In the genomic region with DNA sequence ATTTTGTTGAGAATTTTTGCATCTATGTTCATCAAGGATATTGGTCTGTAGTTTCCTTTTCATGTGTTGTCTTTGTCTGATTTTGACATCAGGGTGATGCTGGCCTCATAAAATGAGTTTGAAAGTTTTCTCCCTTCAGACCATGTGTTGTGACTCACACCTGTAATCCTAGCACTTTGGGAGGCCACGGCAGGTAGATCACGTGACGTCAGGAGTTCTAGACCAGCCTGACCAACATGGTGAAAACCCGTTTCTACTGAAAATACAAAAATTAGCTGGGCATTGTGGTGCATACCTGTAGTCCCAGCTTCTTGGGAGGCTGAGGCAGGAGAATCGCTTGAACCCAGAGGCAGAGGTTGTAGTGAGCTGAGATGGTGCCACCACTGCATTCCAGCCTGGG, we compare ENCODE assay signal across 2 cellular contexts.
DNase-seq lines count a peak whose midpoint lies in the region; ATAC-seq, FAIRE-seq and TF ChIP-seq lines count a peak whose summit lies in the region.
"Not testable (repeated sequence)": the region's sequence is repeated elsewhere in the genome, so short reads cannot be mapped to it uniquely, and the experiment has no call there.

No MANE protein-coding gene starts in this region.

- H3K9me3 ChIP-seq in K562 (replicated peaks; ENCODE audit: control insufficient read depth, insufficient read depth, low read depth, low read length) = not testable (repeated sequence)
- peaks cover 73% of the 10 kb centered on the region for H3K9me3 ChIP-seq in HepG2 (ENCODE audit: low read length)

- not testable (repeated sequence) for H3K4me1 ChIP-seq in K562 (replicated peaks in 1 of 2; ENCODE audit: control insufficient read depth in 2 of 2, insufficient read depth in 2 of 2, low read length in 2 of 2); HepG2 (ENCODE audit: insufficient read depth, low read length)

- not testable (repeated sequence) for H3K27ac ChIP-seq in K562 (ENCODE audit: extremely low read depth, low read depth, low read length); HepG2 (ENCODE audit: extremely low read length, insufficient read depth, low read length)

- H3K4me3 ChIP-seq in K562; HepG2 (replicated peaks in 1 of 3; ENCODE audit: insufficient read depth in 1 of 3, low read depth in 2 of 3, low read length in 3 of 3): not testable (repeated sequence)

- FAIRE-seq in K562 (lab: Jason Lieb, UNC); HepG2 (lab: Jason Lieb, UNC): not testable (repeated sequence)

- not testable (repeated sequence) for H3K79me2 ChIP-seq in K562 (ENCODE audit: control insufficient read depth, insufficient read depth, low read length); HepG2 (ENCODE audit: insufficient read depth, low read length)

- not testable (repeated sequence) for H4K20me1 ChIP-seq in K562 (replicated peaks; ENCODE audit: control insufficient read depth, insufficient read depth, low read length); HepG2 (ENCODE audit: insufficient read depth, low read length)

- H3K9me1 ChIP-seq in K562 (ENCODE audit: control insufficient read depth, insufficient read depth, low read length) = not testable (repeated sequence)

- POLR2A ChIA-PET in K562 (lab: Yijun Ruan, JAX); HepG2 (lab: Yijun Ruan, JAX): not testable (repeated sequence)

- 2% methylated on average over 5 of the region's 5 CpGs for WGBS in K562 (ENCODE audit: insufficient coverage, low coverage, missing lambda C conversion rate)
- WGBS in HepG2 (ENCODE audit: low lambda C conversion rate) = 0% methylated on average over 5 of the region's 5 CpGs

- in situ Hi-C loops in K562 (cut with MboI); HepG2 (cut with HindIII; ENCODE audit: extremely low pct_ligation_motif_present, low pct_unique_long_range_greater_than_20kb): not testable (repeated sequence)

- not testable (repeated sequence) for H3K27me3 ChIP-seq in K562 (ENCODE audit: control insufficient read depth in 2 of 2, insufficient read depth in 2 of 2, low read length in 2 of 2); HepG2 (ENCODE audit: control insufficient read depth in 1 of 2, insufficient read depth in 2 of 2, low read length in 2 of 2)

- TF ChIP-seq EP300 in K562 (IDR thresholded peaks at IDR 0.05; ENCODE audit: low read length); HepG2 (IDR thresholded peaks at IDR 0.05; ENCODE audit: low read depth in 2 of 2, low read length in 2 of 2); HepG2 (CRISPR knock-in tag; IDR thresholded peaks at IDR 0.05; ENCODE audit: borderline replicate concordance): not testable (repeated sequence)

- not testable (repeated sequence) for BruUV-seq in K562 (replicated peaks; lab: Mats Ljungman, UMichigan); HepG2 (replicated peaks; lab: Mats Ljungman, UMichigan)

- CTCF ChIA-PET in K562 (lab: Yijun Ruan, JAX; ENCODE audit: low intra/inter-chr PET ratio); HepG2 (lab: Yijun Ruan, JAX; ENCODE audit: low intra/inter-chr PET ratio, low total read pairs): not testable (repeated sequence)

- TF ChIP-seq RAD21 in K562 (CRISPR knock-in tag; conservative IDR thresholded peaks at IDR 0.05 in 1 of 2, IDR thresholded peaks at IDR 0.05 in 1 of 2); HepG2 (CRISPR knock-in tag; IDR thresholded peaks at IDR 0.05): not testable (repeated sequence)

- ATAC-seq in K562, HepG2: not testable (repeated sequence)

- intact Hi-C loops in K562 (cut with micrococcal nuclease); HepG2 (cut with micrococcal nuclease; ENCODE audit: unreplicated experiment): not testable (repeated sequence)

- H3K9ac ChIP-seq in K562 (ENCODE audit: insufficient read depth in 1 of 2, low read depth in 2 of 2, low read length in 2 of 2); HepG2 (ENCODE audit: insufficient read depth, low read depth, low read length): not testable (repeated sequence)

- not testable (repeated sequence) for H3K4me2 ChIP-seq in K562 (ENCODE audit: insufficient read depth, low read length); HepG2 (ENCODE audit: low read depth, low read length)

- not testable (repeated sequence) for TF ChIP-seq POLR2A in K562 (conservative IDR thresholded peaks at IDR 0.05); HepG2 (IDR thresholded peaks at IDR 0.05; ENCODE audit: insufficient read depth in 1 of 2, low read depth in 2 of 2, low read length in 2 of 2)

- DNase-seq in K562 (ENCODE audit: extremely low read depth in 1 of 4, low spot score in 3 of 4); HepG2 (ENCODE audit: low spot score): not testable (repeated sequence)

- not testable (repeated sequence) for H3K36me3 ChIP-seq in K562 (ENCODE audit: control insufficient read depth, insufficient read depth, low read length); HepG2 (replicated peaks in 1 of 2; ENCODE audit: control insufficient read depth in 1 of 2, insufficient read depth in 2 of 2, low read length in 2 of 2)

- TF ChIP-seq CTCF in K562 (IDR thresholded peaks at IDR 0.05 in 2 of 3, conservative IDR thresholded peaks at IDR 0.05 in 1 of 3; ENCODE audit: insufficient read depth in 2 of 3, low read depth in 1 of 3, low read length in 3 of 3); HepG2 (CRISPR knock-in tag; IDR thresholded peaks at IDR 0.05): not testable (repeated sequence)

- not testable (repeated sequence) for H2AFZ ChIP-seq in K562 (ENCODE audit: low read depth, low read length); HepG2 (ENCODE audit: low read length)

TF ChIP-seq in K562, 482 proteins besides CTCF, POLR2A, EP300 and RAD21:
- TF ChIP-seq, protein P1, sequence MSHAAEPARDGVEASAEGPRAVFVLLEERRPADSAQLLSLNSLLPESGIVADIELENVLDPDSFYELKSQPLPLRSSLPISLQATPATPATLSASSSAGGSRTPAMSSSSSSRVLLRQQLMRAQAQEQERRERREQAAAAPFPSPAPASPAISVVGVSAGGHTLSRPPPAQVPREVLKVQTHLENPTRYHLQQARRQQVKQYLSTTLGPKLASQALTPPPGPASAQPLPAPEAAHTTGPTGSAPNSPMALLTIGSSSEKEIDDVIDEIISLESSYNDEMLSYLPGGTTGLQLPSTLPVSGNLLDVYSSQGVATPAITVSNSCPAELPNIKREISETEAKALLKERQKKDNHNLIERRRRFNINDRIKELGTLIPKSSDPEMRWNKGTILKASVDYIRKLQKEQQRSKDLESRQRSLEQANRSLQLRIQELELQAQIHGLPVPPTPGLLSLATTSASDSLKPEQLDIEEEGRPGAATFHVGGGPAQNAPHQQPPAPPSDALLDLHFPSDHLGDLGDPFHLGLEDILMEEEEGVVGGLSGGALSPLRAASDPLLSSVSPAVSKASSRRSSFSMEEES (CRISPR knock-in tag; IDR thresholded peaks at IDR 0.05) = peak; percentile 68
- TF ChIP-seq, protein P2, sequence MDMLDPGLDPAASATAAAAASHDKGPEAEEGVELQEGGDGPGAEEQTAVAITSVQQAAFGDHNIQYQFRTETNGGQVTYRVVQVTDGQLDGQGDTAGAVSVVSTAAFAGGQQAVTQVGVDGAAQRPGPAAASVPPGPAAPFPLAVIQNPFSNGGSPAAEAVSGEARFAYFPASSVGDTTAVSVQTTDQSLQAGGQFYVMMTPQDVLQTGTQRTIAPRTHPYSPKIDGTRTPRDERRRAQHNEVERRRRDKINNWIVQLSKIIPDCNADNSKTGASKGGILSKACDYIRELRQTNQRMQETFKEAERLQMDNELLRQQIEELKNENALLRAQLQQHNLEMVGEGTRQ (CRISPR knock-in tag; IDR thresholded peaks at IDR 0.05) = peak; percentile 27; the same call in 1 of the 2 replicates
TF ChIP-seq in K562: peak in this region for 2; not testable (repeated sequence) for 480.

TF ChIP-seq in HepG2, 621 proteins besides CTCF, POLR2A, EP300 and RAD21:
- TF ChIP-seq, protein P2 (IDR thresholded peaks at IDR 0.05; ENCODE audit: low read depth, low read length) = peak; percentile 39; the same call in 1 of the 2 replicates
- TF ChIP-seq, protein P2 (CRISPR knock-in tag; IDR thresholded peaks at IDR 0.05; ENCODE audit: borderline replicate concordance) = not testable (repeated sequence)
- peak; percentile 91 for TF ChIP-seq CREB1 (IDR thresholded peaks at IDR 0.05)
- not testable (repeated sequence) for TF ChIP-seq CREB1 (CRISPR knock-in tag; IDR thresholded peaks at IDR 0.05)
- peak; percentile 75; the same call in 1 of the 2 replicates for TF ChIP-seq RAD51 (IDR thresholded peaks at IDR 0.05; ENCODE audit: borderline replicate concordance)
